1 cellular context compared by ENCODE assay signal in the genomic region with DNA sequence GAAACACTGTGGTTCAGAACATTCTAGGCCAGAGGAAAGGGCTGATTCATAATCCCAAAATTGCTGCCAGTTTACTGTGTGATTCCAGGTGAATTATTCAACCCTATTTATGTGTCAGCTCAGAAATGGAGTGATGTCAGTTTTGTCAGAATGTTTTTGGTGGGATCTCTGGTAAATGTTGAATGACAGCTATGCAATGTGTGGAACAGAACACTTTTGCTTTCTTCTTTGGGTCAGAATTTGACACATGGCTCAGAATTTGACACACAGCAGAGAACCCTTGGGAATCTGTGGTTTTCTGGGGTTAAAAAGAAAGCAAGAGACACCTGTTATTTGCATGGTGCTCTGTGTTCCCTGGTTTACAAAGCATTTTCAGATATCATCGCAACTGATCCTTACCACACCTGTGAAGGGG.
TF ChIP-seq lines count a peak whose summit lies in the region.

No MANE protein-coding gene starts in this region.

TF ChIP-seq in IMR-90, 13 proteins besides CTCF, POLR2A, EP300 and RAD21:
- TF ChIP-seq ELK1 (IDR thresholded peaks at IDR 0.05; ENCODE audit: borderline replicate concordance, low read depth, low read length) (no peak), MAZ (IDR thresholded peaks at IDR 0.05; ENCODE audit: borderline replicate concordance, low read depth, low read length) (no peak), MAFK (IDR thresholded peaks at IDR 0.05; ENCODE audit: low read depth, low read length) (no peak), BHLHE40 (IDR thresholded peaks at IDR 0.05; ENCODE audit: low read depth, low read length) (no peak), RFX5 (IDR thresholded peaks at IDR 0.05; ENCODE audit: low read depth, low read length) (no peak), CHD1 (IDR thresholded peaks at IDR 0.05; ENCODE audit: low read depth, low read length) (no peak), CEBPB (IDR thresholded peaks at IDR 0.05; ENCODE audit: low read depth, low read length) (no peak), FOS (IDR thresholded peaks at IDR 0.05; ENCODE audit: low read depth, low read length) (no peak), NFE2L2 (IDR thresholded peaks at IDR 0.05; ENCODE audit: low read depth, low read length) (no peak), RCOR1 (IDR thresholded peaks at IDR 0.05; ENCODE audit: insufficient replicate concordance, low read length) (no peak), MXI1 (IDR thresholded peaks at IDR 0.05; ENCODE audit: borderline replicate concordance, low read depth, low read length) (no peak), SMC3 (IDR thresholded peaks at IDR 0.05; ENCODE audit: low read depth, low read length) (no peak)
- TF ChIP-seq, protein P1, sequence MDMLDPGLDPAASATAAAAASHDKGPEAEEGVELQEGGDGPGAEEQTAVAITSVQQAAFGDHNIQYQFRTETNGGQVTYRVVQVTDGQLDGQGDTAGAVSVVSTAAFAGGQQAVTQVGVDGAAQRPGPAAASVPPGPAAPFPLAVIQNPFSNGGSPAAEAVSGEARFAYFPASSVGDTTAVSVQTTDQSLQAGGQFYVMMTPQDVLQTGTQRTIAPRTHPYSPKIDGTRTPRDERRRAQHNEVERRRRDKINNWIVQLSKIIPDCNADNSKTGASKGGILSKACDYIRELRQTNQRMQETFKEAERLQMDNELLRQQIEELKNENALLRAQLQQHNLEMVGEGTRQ (IDR thresholded peaks at IDR 0.05; ENCODE audit: low read depth, low read length) = no peak
